ENCODE assay signal across 22 cellular contexts in genomic region chr19:57779220-57779845, GRCh38. TPM values are rescaled to one million over a fixed set of nuclear protein-coding genes. Genes with fewer than 3 reads are reported as not detected.
DNase-seq lines count a peak whose midpoint lies in the region; TF ChIP-seq lines count a peak whose summit lies in the region.
"Had no signal": no experiment of that assay in that cellular context is flagged by ENCODE, and none has a peak within 500 bp of the region (broad histone marks: within the 10 kb centered on the region; RNA-seq: fewer than 3 reads in every experiment).

No MANE protein-coding gene starts in this region.

- H3K9me3 ChIP-seq in mammary epithelial cell (replicated peaks; ENCODE audit: insufficient read depth, low read length) (peaks cover 22% of the 10 kb centered on the region), adipocyte (ENCODE audit: control insufficient read depth, low read length) (peaks cover 22% of the 10 kb centered on the region), fibroblast of lung (ENCODE audit: control insufficient read depth, insufficient read depth, low read depth, low read length) (peaks cover 6% of the 10 kb centered on the region), right atrium auricular region (peaks cover 15 to 78% of the 10 kb centered on the region in 2 donors)

- H3K4me1 ChIP-seq in mammary epithelial cell (ENCODE audit: insufficient read depth, low read length): no peaks in the 10 kb centered on the region
- no peaks in the 10 kb centered on the region for H3K4me1 ChIP-seq in adipocyte (ENCODE audit: control insufficient read depth, insufficient read depth, low read length)
- H3K4me1 ChIP-seq in fibroblast of lung (ENCODE audit: control insufficient read depth, extremely low read depth, insufficient read depth, low read length): no peaks in the 10 kb centered on the region
- no peaks in the 10 kb centered on the region for H3K4me1 ChIP-seq in rectal smooth muscle tissue (ENCODE audit: control insufficient read depth, insufficient read depth, low read length)
- no peaks in the 10 kb centered on the region for H3K4me1 ChIP-seq in right atrium auricular region

- POLR2A ChIA-PET in MCF 10A (lab: Yijun Ruan, JAX): interaction anchor here (0.6 kb wide), 2 partner anchors 96 to 291 kb away, joined by 3 read pairs; no protein-coding TSS in a partner anchor

- peaks cover 89% of the 10 kb centered on the region for H3K36me3 Mint-ChIP-seq in MCF 10A (ENCODE audit: insufficient read depth, unreplicated experiment)

- no peak for TF ChIP-seq CTCF in mammary epithelial cell (conservative IDR thresholded peaks at IDR 0.05 in 1 of 2, IDR thresholded peaks at IDR 0.05 in 1 of 2; ENCODE audit: extremely low read depth in 1 of 2, insufficient read depth in 1 of 2, low read depth in 1 of 2, low read length in 2 of 2)
- TF ChIP-seq CTCF in MCF 10A (IDR thresholded peaks at IDR 0.05; ENCODE audit: unreplicated experiment): no peak
- TF ChIP-seq CTCF in fibroblast of lung (conservative IDR thresholded peaks at IDR 0.05 in 1 of 2, IDR thresholded peaks at IDR 0.05 in 1 of 2; ENCODE audit: low read depth in 1 of 2, low read length in 2 of 2): no peak
- no peak for TF ChIP-seq CTCF in right atrium auricular region (IDR thresholded peaks at IDR 0.05)

- in situ Hi-C loops in mammary epithelial cell (cut with MboI; ENCODE audit: low sequenced_read_pairs in 2 of 2) (no loop called here), KBM-7 (cut with MboI; ENCODE audit: low pct_unique_long_range_greater_than_20kb, low sequenced_read_pairs) (no loop called here)

- H3K36me3 ChIP-seq in mammary epithelial cell (ENCODE audit: insufficient read depth, low read length): peaks cover 33% of the 10 kb centered on the region
- peaks cover 56% of the 10 kb centered on the region for H3K36me3 ChIP-seq in adipocyte (ENCODE audit: control insufficient read depth, insufficient read depth, low read length, severe bottlenecking)
- H3K36me3 ChIP-seq in fibroblast of lung (ENCODE audit: control insufficient read depth, insufficient read depth, low read length): peaks cover 15% of the 10 kb centered on the region
- peaks cover 43% of the 10 kb centered on the region for H3K36me3 ChIP-seq in rectal smooth muscle tissue (ENCODE audit: control insufficient read depth, insufficient read depth, low read length)
- peaks cover 63% of the 10 kb centered on the region for H3K36me3 ChIP-seq in right atrium auricular region

- intact Hi-C loops in mammary epithelial cell (cut with micrococcal nuclease): no loop called here
- intact Hi-C loops in MCF 10A (cut with micrococcal nuclease): no loop called here

- H3K4me3 ChIP-seq in mammary epithelial cell (replicated peaks in 1 of 3; ENCODE audit: insufficient read depth in 1 of 3, low read depth in 2 of 3, low read length in 3 of 3) (no peak overlapping the region), adipocyte (ENCODE audit: low read length) (peak overlapping the region; percentile 3), fibroblast of lung (replicated peaks in 1 of 4; ENCODE audit: control extremely low read depth in 1 of 4, insufficient read depth in 1 of 4, low read depth in 3 of 4, low read length in 4 of 4) (no peak overlapping the region), rectal smooth muscle tissue (ENCODE audit: low read length) (peak overlapping the region; percentile 9), right atrium auricular region (no peak overlapping the region)
- H3K4me3 ChIP-seq: SK-N-MC had no signal

- H3K27me3 Mint-ChIP-seq in MCF 10A (ENCODE audit: insufficient read depth, unreplicated experiment): no peaks in the 10 kb centered on the region

- no peak overlapping the region for H3K27ac ChIP-seq in mammary epithelial cell (ENCODE audit: insufficient read depth, low read depth, low read length)
- H3K27ac ChIP-seq in fibroblast of lung (ENCODE audit: insufficient read depth, low read length): no peak overlapping the region
- no peak overlapping the region for H3K27ac ChIP-seq in rectal smooth muscle tissue (ENCODE audit: low read depth, low read length)
- no peak overlapping the region for H3K27ac ChIP-seq in right atrium auricular region
- H3K27ac ChIP-seq: 22Rv1, C4-2B, RWPE1, SK-N-MC had no signal

- no peak for DNase-seq in mammary epithelial cell
- no peak for DNase-seq in MCF 10A (ENCODE audit: unreplicated experiment)
- DNase-seq in adipocyte (ENCODE audit: low read depth): no peak
- peak; percentile 12 to 21 for DNase-seq in fibroblast of lung (ENCODE audit: low read depth in 2 of 2)
- no peak for DNase-seq in KBM-7
- DNase-seq in NK-92 treated with Interleukin-12 subunit alpha and Interleukin-12 subunit beta, amount 100 ng/mL, for 24 hours (lab: John Stamatoyannopoulos, UW): no peak
- no peak for DNase-seq in right atrium auricular region (ENCODE audit: low spot score)
- DNase-seq: COR-L47, DMS79, H7, HFFc6, NCI-H1417, NCI-H1694 treated with DMSO at 0.1 percent for 48 hours, NCI-H2081 treated with DMSO at 0.1 percent for 48 hours, NCI-H446 treated with DMSO at 0.1 percent for 48 hours, NCI-H526 treated with DMSO at 0.1 percent for 48 hours, SHP77 treated with DMSO at 0.1 percent for 48 hours had no signal

- no peak overlapping the region for H3K4me3 Mint-ChIP-seq in MCF 10A (ENCODE audit: unreplicated experiment)
- H3K4me3 Mint-ChIP-seq: HFFc6 had no signal

- CTCF ChIA-PET in mammary epithelial cell (lab: Charles Lee; ENCODE audit: low non-redundant PET) (no interaction called here), MCF 10A (lab: Yijun Ruan, JAX) (interaction anchor here (0.6 kb wide), 1 partner anchor 9 kb away, joined by 3 read pairs; no protein-coding TSS in a partner anchor)

- H3K9ac ChIP-seq in mammary epithelial cell (ENCODE audit: insufficient read depth, low read length): no peak overlapping the region
- H3K9ac ChIP-seq in adipocyte (ENCODE audit: low read length): no peak overlapping the region
- H3K9ac ChIP-seq in fibroblast of lung (ENCODE audit: insufficient read depth, low read length): no peak overlapping the region
- H3K9ac ChIP-seq in rectal smooth muscle tissue (ENCODE audit: low read length): no peak overlapping the region

- H4K20me1 ChIP-seq in mammary epithelial cell (ENCODE audit: insufficient read depth, low read length) (no peaks in the 10 kb centered on the region), fibroblast of lung (ENCODE audit: control insufficient read depth, extremely low read depth, insufficient read depth, low read length) (no peaks in the 10 kb centered on the region)

- H3K4me1 Mint-ChIP-seq in MCF 10A (ENCODE audit: insufficient read depth, unreplicated experiment): no peaks in the 10 kb centered on the region

- H3K9me3 Mint-ChIP-seq in MCF 10A (ENCODE audit: unreplicated experiment): peaks cover 38% of the 10 kb centered on the region

- TSS peak; percentile 10 for BruUV-seq in mammary epithelial cell (replicated peaks; lab: Mats Ljungman, UMichigan)
- BruUV-seq in MCF 10A (replicated peaks; lab: Mats Ljungman, UMichigan): no TSS peak

- no peak overlapping the region for H3K27ac Mint-ChIP-seq in MCF 10A (ENCODE audit: low read depth, unreplicated experiment)
- H3K27ac Mint-ChIP-seq: HFFc6 had no signal

- H2AFZ ChIP-seq in mammary epithelial cell (ENCODE audit: low read depth, low read length) (no peak overlapping the region), fibroblast of lung (ENCODE audit: low read length) (no peak overlapping the region)

- H3K27me3 ChIP-seq in mammary epithelial cell (ENCODE audit: insufficient read depth, low read length): no peaks in the 10 kb centered on the region
- H3K27me3 ChIP-seq in adipocyte (replicated peaks; ENCODE audit: control insufficient read depth, insufficient read depth, low read length): no peaks in the 10 kb centered on the region
- H3K27me3 ChIP-seq in fibroblast of lung (ENCODE audit: control insufficient read depth, insufficient read depth, low read length): no peaks in the 10 kb centered on the region
- no peaks in the 10 kb centered on the region for H3K27me3 ChIP-seq in rectal smooth muscle tissue (ENCODE audit: control insufficient read depth, insufficient read depth, low read length)
- H3K27me3 ChIP-seq in right atrium auricular region: no peaks in the 10 kb centered on the region

- WGBS in mammary epithelial cell (ENCODE audit: low coverage, missing lambda C conversion rate): 98% methylated on average over 10 of the region's 10 CpGs

- dilution Hi-C loops in mammary epithelial cell (cut with HindIII; ENCODE audit: low sequenced_read_pairs): no loop called here

- no peak overlapping the region for H3K4me2 ChIP-seq in mammary epithelial cell (ENCODE audit: insufficient read depth, low read depth, low read length)
- no peak overlapping the region for H3K4me2 ChIP-seq in fibroblast of lung (ENCODE audit: extremely low read depth, insufficient read depth, low read length)

- H3K79me2 ChIP-seq in mammary epithelial cell (ENCODE audit: insufficient read depth, low read length) (peaks cover 85% of the 10 kb centered on the region), fibroblast of lung (ENCODE audit: control insufficient read depth, insufficient read depth, low read length) (peaks cover 29% of the 10 kb centered on the region)

RNA-seq across cellular contexts. Expression of gene ZNF586, which starts 9.9 kb away (rescaled TPM):
- 10 to 100 TPM; 12.0 to 12.7 TPM for total RNA-seq in mammary epithelial cell
- 5.6 TPM for polyA plus RNA-seq in mammary epithelial cell
- 6.0 TPM for polyA minus RNA-seq in mammary epithelial cell
- 13.4 and 13.9 TPM in 2 replicates for total RNA-seq in MCF 10A (2022)
- total RNA-seq in fibroblast of lung: 14.9 and 16.8 TPM in 2 replicates
- 5.9 and 6.1 TPM in 2 replicates for polyA plus RNA-seq in fibroblast of lung
- 3.2 and 3.4 TPM in 2 replicates for polyA plus RNA-seq in fibroblast of lung (2012)
- 1.6 TPM in 1 of 2 replicates, not detected in the other for polyA minus RNA-seq in fibroblast of lung (ENCODE audit: low replicate concordance)
- total RNA-seq in right atrium auricular region: 10 to 100 TPM in 1 of 2 donors, 1 to 10 TPM in 1; 5.7 to 11.9 TPM

RNA-seq across cellular contexts. Expression of gene ZNF776, which starts 32.7 kb away (rescaled TPM):
- total RNA-seq in mammary epithelial cell: 10 to 100 TPM in 1 of 2 donors, 1 to 10 TPM in 1; 7.7 to 13.0 TPM
- 2.8 TPM for polyA plus RNA-seq in mammary epithelial cell
- 28.2 TPM for polyA minus RNA-seq in mammary epithelial cell
- 9.9 and 13.3 TPM in 2 replicates for total RNA-seq in MCF 10A (2022)
- 10.3 and 20.0 TPM in 2 replicates for total RNA-seq in fibroblast of lung
- 5.7 and 7.8 TPM in 2 replicates for polyA plus RNA-seq in fibroblast of lung
- polyA plus RNA-seq in fibroblast of lung (2012): 4.5 and 7.9 TPM in 2 replicates
- polyA minus RNA-seq in fibroblast of lung (ENCODE audit: low replicate concordance): 5.6 and 7.1 TPM in 2 replicates
- total RNA-seq in right atrium auricular region: 1 to 10 TPM; 6.0 to 8.9 TPM

RNA-seq across cellular contexts. Expression of gene ZNF552, which starts 35.4 kb away (rescaled TPM):
- 10 to 100 TPM in 1 of 2 donors, 1 to 10 TPM in 1; 6.6 to 14.8 TPM for total RNA-seq in mammary epithelial cell
- polyA plus RNA-seq in mammary epithelial cell: 2.7 TPM
- 9.6 TPM for polyA minus RNA-seq in mammary epithelial cell
- total RNA-seq in MCF 10A (2022): 5.5 and 5.6 TPM in 2 replicates
- total RNA-seq in fibroblast of lung: 3.8 and 3.9 TPM in 2 replicates
- polyA plus RNA-seq in fibroblast of lung: 1.5 and 1.9 TPM in 2 replicates
- polyA plus RNA-seq in fibroblast of lung (2012): 2.4 TPM in 2 replicates
- polyA minus RNA-seq in fibroblast of lung (ENCODE audit: low replicate concordance): 3.1 and 6.2 TPM in 2 replicates
- total RNA-seq in right atrium auricular region: 1 to 10 TPM; 1.0 to 5.3 TPM

RNA-seq across cellular contexts. Expression of gene ZNF587B, which starts 50.8 kb away (rescaled TPM):
- total RNA-seq in mammary epithelial cell: 10 to 100 TPM; 16.1 to 27.2 TPM
- 6.6 TPM for polyA plus RNA-seq in mammary epithelial cell
- 12.2 TPM for polyA minus RNA-seq in mammary epithelial cell
- total RNA-seq in MCF 10A (2022): 19.0 and 19.4 TPM in 2 replicates
- total RNA-seq in fibroblast of lung: 12.1 and 12.4 TPM in 2 replicates
- 4.9 and 6.5 TPM in 2 replicates for polyA plus RNA-seq in fibroblast of lung
- 3.7 and 4.8 TPM in 2 replicates for polyA plus RNA-seq in fibroblast of lung (2012)
- 3.7 and 7.5 TPM in 2 replicates for polyA minus RNA-seq in fibroblast of lung (ENCODE audit: low replicate concordance)
- 1 to 10 TPM; 3.2 to 5.7 TPM for total RNA-seq in right atrium auricular region

RNA-seq across cellular contexts. Expression of gene ZNF671, which starts 51.9 kb away (rescaled TPM):
- total RNA-seq in mammary epithelial cell (1 to 10 TPM; 3.3 to 6.7 TPM), MCF 10A (2022) (1.9 TPM in 2 replicates), fibroblast of lung (10.5 and 16.8 TPM in 2 replicates), right atrium auricular region (1 to 10 TPM; 5.6 to 8.3 TPM)
- polyA plus RNA-seq in mammary epithelial cell (2.7 TPM), fibroblast of lung (3.4 and 5.2 TPM in 2 replicates)
- polyA minus RNA-seq in mammary epithelial cell (2.7 TPM), fibroblast of lung (ENCODE audit: low replicate concordance) (2.4 and 4.4 TPM in 2 replicates)
- polyA plus RNA-seq in fibroblast of lung (2012): 4.3 and 5.3 TPM in 2 replicates

Comparison
In these comparisons a context has a peak if more than half of its experiments do, and no peak if none do; other contexts are left out.
1. DNase-seq: peak in fibroblast of lung (2 of 2); none in mammary epithelial cell (single experiment), MCF 10A (single experiment), adipocyte (single experiment), KBM-7 (single experiment), NK-92 treated with Interleukin-12 subunit alpha and Interleukin-12 subunit beta, amount 100 ng/mL, for 24 hours (single experiment) and right atrium auricular region (single experiment).
2. H3K4me3 ChIP-seq: peak in adipocyte (single experiment) and rectal smooth muscle tissue (single experiment); none in mammary epithelial cell (0 of 3), fibroblast of lung (0 of 4) and right atrium auricular region (0 of 2).